Comparison of ENCODE assay signal across 33 cellular contexts in genomic region chr6:105499928-105500327, GRCh38.
"Had no signal": no experiment of that assay in that cellular context is flagged by ENCODE, and none has a peak within 500 bp of the region (broad histone marks: within the 10 kb centered on the region; RNA-seq: fewer than 3 reads in every experiment).

No MANE protein-coding gene starts in this region.

- H3K9me3 ChIP-seq: body of pancreas, esophagus muscularis mucosa, gastroesophageal sphincter, ovary, stomach, thyroid gland, upper lobe of left lung had no signal

- H3K36me3 Mint-ChIP-seq: activated naive CD8-positive, alpha-beta T cell; mesothelial cell of epicardium; stimulated activated naive B cell treated with anti-CD40 and anti-IgM and Interleukin-4, amounts not matched to agents 10 μg/mL and 1 μg/mL and 100 μg/mL, for 72 hours had no signal

- DNase-seq: activated B cell treated with CpG ODN at 0.5 μM for 24 hours; activated CD4-positive, alpha-beta T cell treated with anti-CD3 and anti-CD28 coated beads for 36 hours; activated CD8-positive, alpha-beta T cell treated with anti-CD3 and anti-CD28 coated beads, Interleukin-2, amount 10 ng/mL, durations not matched to agents 7 days and 5 days; activated effector memory CD4-positive, alpha-beta T cell treated with Interleukin-2 at 50 U/mL for 16 hours; activated naive CD4-positive, alpha-beta T cell treated with Interleukin-2 at 50 U/mL for 16 hours; activated T-cell treated with anti-CD3 and anti-CD28 coated beads for 4 hours; anterior cingulate cortex; body of pancreas; cortex of kidney; effector memory CD8-positive, alpha-beta T cell; hippocampal formation; kidney; left colon; naive thymus-derived CD4-positive, alpha-beta T cell; ovary; retina; stimulated activated CD4-positive, alpha-beta T cell treated with anti-CD3 and anti-CD28 coated beads, Interleukin-1b, Interleukin-23, amount 100 ng/mL, for 48 hours; stimulated activated CD4-positive, alpha-beta T cell treated with anti-CD3 and anti-CD28 coated beads, Interleukin-4, amount 100 ng/mL, for 4 hours; stimulated activated CD8-positive, alpha-beta memory T cell treated with anti-CD3 and anti-CD28 coated beads, Interleukin-4, amount 100 ng/mL, for 48 hours; stimulated activated naive B cell treated with anti-CD40 and anti-IgM and Interleukin-4, amounts not matched to agents 10 μg/mL and 1 μg/mL and 100 μg/mL, for 72 hours; stomach; T-helper 1 cell; thyroid gland; upper lobe of left lung had no signal

- H3K36me3 ChIP-seq: esophagus muscularis mucosa, gastroesophageal sphincter, ovary, stomach, thyroid gland, upper lobe of left lung had no signal

- H3K27ac Mint-ChIP-seq: activated B cell treated with CpG ODN at 0.5 μM for 24 hours; activated CD4-positive, alpha-beta T cell treated with anti-CD3 and anti-CD28 coated beads for 36 hours; activated CD8-positive, alpha-beta T cell treated with anti-CD3 and anti-CD28 coated beads, Interleukin-2, amount 10 ng/mL, durations not matched to agents 7 days and 5 days; activated naive CD8-positive, alpha-beta T cell; effector memory CD8-positive, alpha-beta T cell; mesothelial cell of epicardium; naive thymus-derived CD4-positive, alpha-beta T cell; progenitor cell of endocrine pancreas; stimulated activated naive B cell treated with anti-CD40 and anti-IgM and Interleukin-4, amounts not matched to agents 10 μg/mL and 1 μg/mL and 100 μg/mL, for 72 hours; T-helper 2 cell treated with Interferon-gamma antibody and Interleukin-4, amounts not matched to agents 5 μg/mL and 100 μg/mL, for 36 hours had no signal

- H3K4me1 ChIP-seq: body of pancreas, stomach had no signal

- H3K9me3 Mint-ChIP-seq: activated B cell treated with CpG ODN at 0.5 μM for 24 hours; effector memory CD8-positive, alpha-beta T cell; mesothelial cell of epicardium; stimulated activated naive B cell treated with anti-CD40 and anti-IgM and Interleukin-4, amounts not matched to agents 10 μg/mL and 1 μg/mL and 100 μg/mL, for 72 hours; T-helper 2 cell treated with Interferon-gamma antibody and Interleukin-4, amounts not matched to agents 5 μg/mL and 100 μg/mL, for 36 hours had no signal

- H3K4me1 Mint-ChIP-seq: activated B cell treated with CpG ODN at 0.5 μM for 24 hours; activated CD4-positive, alpha-beta T cell treated with anti-CD3 and anti-CD28 coated beads for 36 hours; mesothelial cell of epicardium; naive thymus-derived CD4-positive, alpha-beta T cell; stimulated activated naive B cell treated with anti-CD40 and anti-IgM and Interleukin-4, amounts not matched to agents 10 μg/mL and 1 μg/mL and 100 μg/mL, for 72 hours had no signal

- ATAC-seq: activated CD4-positive, alpha-beta T cell treated with anti-CD3 and anti-CD28 coated beads for 36 hours; activated CD8-positive, alpha-beta T cell treated with anti-CD3 and anti-CD28 coated beads, Interleukin-2, amount 10 ng/mL, durations not matched to agents 7 days and 5 days; body of pancreas; effector memory CD8-positive, alpha-beta T cell; gastroesophageal sphincter; left colon; naive thymus-derived CD4-positive, alpha-beta T cell; sciatic nerve; stimulated activated naive B cell treated with anti-CD40 and anti-IgM and Interleukin-4, amounts not matched to agents 10 μg/mL and 1 μg/mL and 100 μg/mL, for 72 hours had no signal

- H3K4me3 Mint-ChIP-seq: activated B cell treated with CpG ODN at 0.5 μM for 24 hours; activated CD4-positive, alpha-beta T cell treated with anti-CD3 and anti-CD28 coated beads for 36 hours; activated CD8-positive, alpha-beta T cell treated with anti-CD3 and anti-CD28 coated beads, Interleukin-2, amount 10 ng/mL, durations not matched to agents 7 days and 5 days; activated naive CD8-positive, alpha-beta T cell; effector memory CD8-positive, alpha-beta T cell; mesothelial cell of epicardium; naive thymus-derived CD4-positive, alpha-beta T cell; stimulated activated naive B cell treated with anti-CD40 and anti-IgM and Interleukin-4, amounts not matched to agents 10 μg/mL and 1 μg/mL and 100 μg/mL, for 72 hours; T-helper 2 cell treated with Interferon-gamma antibody and Interleukin-4, amounts not matched to agents 5 μg/mL and 100 μg/mL, for 36 hours had no signal

- FAIRE-seq: endothelial cell of umbilical vein, kidney had no signal

- H3K27me3 Mint-ChIP-seq: activated naive CD8-positive, alpha-beta T cell; effector memory CD8-positive, alpha-beta T cell had no signal

- H3K4me3 ChIP-seq: body of pancreas, esophagus muscularis mucosa, gastroesophageal sphincter, ovary, skin epidermis, stomach, thyroid gland, upper lobe of left lung had no signal

- H3K27me3 ChIP-seq: body of pancreas, esophagus muscularis mucosa, gastroesophageal sphincter, ovary, stomach, thyroid gland, upper lobe of left lung had no signal

- H3K27ac ChIP-seq: body of pancreas, esophagus muscularis mucosa, gastroesophageal sphincter, ovary, stomach, thyroid gland, upper lobe of left lung had no signal
